Comparison of ENCODE assay signal across 12 cellular contexts in genomic region chr4:75533926-75534325, GRCh38. TPM values are rescaled to one million over a fixed set of nuclear protein-coding genes. Genes with fewer than 3 reads are reported as not detected.
DNase-seq lines count a peak whose midpoint lies in the region; ATAC-seq, FAIRE-seq and TF ChIP-seq lines count a peak whose summit lies in the region.
"Not testable (repeated sequence)": the region's sequence is repeated elsewhere in the genome, so short reads cannot be mapped to it uniquely, and the experiment has no call there.
"Had no signal": no experiment of that assay in that cellular context is flagged by ENCODE, and none has a peak within 500 bp of the region (broad histone marks: within the 10 kb centered on the region; RNA-seq: fewer than 3 reads in every experiment).

No MANE protein-coding gene starts in this region.

- H4K20me1 ChIP-seq in K562 (replicated peaks; ENCODE audit: control insufficient read depth, insufficient read depth, low read length): not testable (repeated sequence)

- H3K27me3 ChIP-seq in K562 (ENCODE audit: control insufficient read depth in 2 of 2, insufficient read depth in 2 of 2, low read length in 2 of 2): not testable (repeated sequence)

- H3K9me3 ChIP-seq in HEK293 (ENCODE audit: control insufficient read depth, insufficient read depth, low read depth, low read length); K562 (replicated peaks; ENCODE audit: control insufficient read depth, insufficient read depth, low read depth, low read length): not testable (repeated sequence)

- H3K36me3 ChIP-seq in HEK293 (ENCODE audit: control insufficient read depth in 2 of 2, insufficient read depth in 1 of 2, low read length in 2 of 2) (peaks cover 0 to 34% of the 10 kb centered on the region in 2 experiments; a peak in 1 of 3 replicates), K562 (ENCODE audit: control insufficient read depth, insufficient read depth, low read length) (peaks cover 25% of the 10 kb centered on the region)

- not testable (repeated sequence) for H3K4me2 ChIP-seq in K562 (ENCODE audit: insufficient read depth, low read length)

- POLR2A ChIA-PET in HEK293 (lab: Yijun Ruan, JAX); K562 (lab: Yijun Ruan, JAX): not testable (repeated sequence)

- not testable (repeated sequence) for H3K79me2 ChIP-seq in K562 (ENCODE audit: control insufficient read depth, insufficient read depth, low read length)

- not testable (repeated sequence) for H3K9me1 ChIP-seq in K562 (ENCODE audit: control insufficient read depth, insufficient read depth, low read length)

- CTCF ChIA-PET in HEK293 (lab: Yijun Ruan, JAX); K562 (lab: Yijun Ruan, JAX; ENCODE audit: low intra/inter-chr PET ratio): not testable (repeated sequence)

- DNase-seq in K562 (ENCODE audit: extremely low read depth in 1 of 4, low spot score in 3 of 4): not testable (repeated sequence)

- in situ Hi-C loops in K562 (cut with MboI): not testable (repeated sequence)

- not testable (repeated sequence) for H2AFZ ChIP-seq in K562 (ENCODE audit: low read depth, low read length)

- not testable (repeated sequence) for BruUV-seq in K562 (replicated peaks; lab: Mats Ljungman, UMichigan)

- not testable (repeated sequence) for H3K27ac ChIP-seq in HEK293 (ENCODE audit: extremely low read depth, low read depth, low read length); K562 (ENCODE audit: extremely low read depth, low read depth, low read length)

- H3K9ac ChIP-seq in K562 (ENCODE audit: insufficient read depth in 1 of 2, low read depth in 2 of 2, low read length in 2 of 2): not testable (repeated sequence)

- intact Hi-C loops in K562 (cut with micrococcal nuclease): not testable (repeated sequence)

- TF ChIP-seq RAD21 in K562 (CRISPR knock-in tag; conservative IDR thresholded peaks at IDR 0.05 in 1 of 2, IDR thresholded peaks at IDR 0.05 in 1 of 2): not testable (repeated sequence)

- TF ChIP-seq POLR2A in K562 (conservative IDR thresholded peaks at IDR 0.05): not testable (repeated sequence)

- FAIRE-seq in K562 (lab: Jason Lieb, UNC): not testable (repeated sequence)

- not testable (repeated sequence) for ATAC-seq in K562

- not testable (repeated sequence) for TF ChIP-seq EP300 in K562 (IDR thresholded peaks at IDR 0.05; ENCODE audit: low read length)

- TF ChIP-seq CTCF in HEK293 (tag by site-specific recombination; IDR thresholded peaks at IDR 0.05); K562 (IDR thresholded peaks at IDR 0.05 in 2 of 3, conservative IDR thresholded peaks at IDR 0.05 in 1 of 3; ENCODE audit: insufficient read depth in 2 of 3, low read depth in 1 of 3, low read length in 3 of 3): not testable (repeated sequence)

- not testable (repeated sequence) for H3K4me3 ChIP-seq in HEK293 (ENCODE audit: low read depth, low read length); K562

- not testable (repeated sequence) for H3K4me1 ChIP-seq in HEK293 (ENCODE audit: control insufficient read depth, insufficient read depth, low read length); K562 (replicated peaks in 1 of 2; ENCODE audit: control insufficient read depth in 2 of 2, insufficient read depth in 2 of 2, low read length in 2 of 2)

TF ChIP-seq in HEK293, 187 proteins besides CTCF, POLR2A, EP300 and RAD21:
- TF ChIP-seq ZNF146 (tag by site-specific recombination; IDR thresholded peaks at IDR 0.05): peak; percentile 78

TF ChIP-seq in K562, 482 proteins besides CTCF, POLR2A, EP300 and RAD21:
- TF ChIP-seq BCOR (IDR thresholded peaks at IDR 0.05) (peak; percentile 55; the same call in 1 of the 2 replicates), KDM1A (IDR thresholded peaks at IDR 0.05) (peak in 1 of 2 experiments; percentile 28; a peak in 1 of 4 replicates), ZNF146 (CRISPR knock-in tag; IDR thresholded peaks at IDR 0.05; ENCODE audit: unreplicated experiment) (peak; percentile 18)

RNA-seq across cellular contexts. Expression of gene THAP6, which starts 19.7 kb away (rescaled TPM):
- total RNA-seq in K562 (2011; cell fraction: chromatin; rRNA removed; ENCODE audit: low replicate concordance): 33.4 and 78.0 TPM in 2 replicates
- 19.3 and 24.9 TPM in 2 replicates for total RNA-seq in K562 (2011; cell fraction: nucleolus; rRNA removed)
- total RNA-seq in K562 (2011; cell fraction: nucleoplasm; rRNA removed): 44.7 and 73.7 TPM in 2 replicates
- total RNA-seq in K562 (2014; rRNA removed) (8.9 and 12.0 TPM in 2 replicates), K562 (2014; rRNA removed; fragmentation: Illumina TruSeq; extraction: Trizol) (17.3 and 20.9 TPM in 2 replicates), K562 (2015; rRNA removed; fragmentation: Illumina TruSeq; extraction: Trizol) (14.6 and 15.4 TPM in 2 replicates), K562 (2021) (13.7 and 15.1 TPM in 2 replicates)
- polyA plus RNA-seq in K562 (2011; rRNA removed) (25.3 and 30.4 TPM in 2 replicates), K562 (2014; fragmentation: Illumina TruSeq; extraction: Trizol) (18.1 and 19.8 TPM in 2 replicates), K562 (2014; fragmentation: Nextera tagmentation; extraction: Ambion mirVana) (10 to 100 TPM; 16.3 to 20.1 TPM), K562 (2014; rRNA removed) (18.0 and 20.7 TPM in 2 replicates)
- polyA plus RNA-seq in K562 (2011; cell fraction: cytosol; rRNA removed): 6.0 and 9.4 TPM in 2 replicates
- 41.4 and 43.1 TPM in 2 replicates for polyA plus RNA-seq in K562 (2011; cell fraction: nucleus; rRNA removed)
- polyA plus RNA-seq in K562 (2012): 7.6 and 16.7 TPM in 2 replicates
- 30.6 and 35.1 TPM in 2 replicates for polyA minus RNA-seq in K562 (2011; rRNA and poly(A)+ RNA removed)
- 7.3 and 9.7 TPM in 2 replicates for polyA minus RNA-seq in K562 (2011; cell fraction: cytosol; rRNA and poly(A)+ RNA removed)
- polyA minus RNA-seq in K562 (2011; cell fraction: nucleus; rRNA and poly(A)+ RNA removed): 31.6 and 48.1 TPM in 2 replicates

RNA-seq across cellular contexts. Expression of gene RCHY1, which starts 19.7 kb away (rescaled TPM):
- total RNA-seq in K562 (2011; cell fraction: chromatin; rRNA removed; ENCODE audit: low replicate concordance): 13.2 and 35.2 TPM in 2 replicates
- 4.5 and 8.4 TPM in 2 replicates for total RNA-seq in K562 (2011; cell fraction: nucleolus; rRNA removed)
- 18.8 and 26.3 TPM in 2 replicates for total RNA-seq in K562 (2011; cell fraction: nucleoplasm; rRNA removed)
- 33.1 and 36.7 TPM in 2 replicates for total RNA-seq in K562 (2014; rRNA removed)
- 41.5 and 45.1 TPM in 2 replicates for total RNA-seq in K562 (2014; rRNA removed; fragmentation: Illumina TruSeq; extraction: Trizol)
- 24.8 and 27.3 TPM in 2 replicates for total RNA-seq in K562 (2015; rRNA removed; fragmentation: Illumina TruSeq; extraction: Trizol)
- total RNA-seq in K562 (2021): 41.6 and 45.9 TPM in 2 replicates
- polyA plus RNA-seq in K562 (2011; rRNA removed): 48.6 and 84.0 TPM in 2 replicates
- 13.8 and 31.0 TPM in 2 replicates for polyA plus RNA-seq in K562 (2011; cell fraction: cytosol; rRNA removed)
- polyA plus RNA-seq in K562 (2011; cell fraction: nucleus; rRNA removed): 20.0 and 29.9 TPM in 2 replicates
- polyA plus RNA-seq in K562 (2012): 39.8 and 104 TPM in 2 replicates
- polyA plus RNA-seq in K562 (2014; fragmentation: Illumina TruSeq; extraction: Trizol): 52.2 and 56.6 TPM in 2 replicates
- 10 to 100 TPM; 71.2 to 85.1 TPM for polyA plus RNA-seq in K562 (2014; fragmentation: Nextera tagmentation; extraction: Ambion mirVana)
- 37.3 and 38.2 TPM in 2 replicates for polyA plus RNA-seq in K562 (2014; rRNA removed)
- 73.0 and 104 TPM in 2 replicates for polyA minus RNA-seq in K562 (2011; rRNA and poly(A)+ RNA removed)
- polyA minus RNA-seq in K562 (2011; cell fraction: cytosol; rRNA and poly(A)+ RNA removed): 21.3 and 24.3 TPM in 2 replicates
- 19.4 and 26.2 TPM in 2 replicates for polyA minus RNA-seq in K562 (2011; cell fraction: nucleus; rRNA and poly(A)+ RNA removed)

RNA-seq across cellular contexts. Expression of gene ODAPH, which starts 21.9 kb away (rescaled TPM):
- total RNA-seq in K562 (2011; cell fraction: chromatin; rRNA removed; ENCODE audit: low replicate concordance): not detected in 2 replicates
- total RNA-seq in K562 (2011; cell fraction: nucleolus; rRNA removed): not detected in 2 replicates
- not detected in 2 replicates for total RNA-seq in K562 (2011; cell fraction: nucleoplasm; rRNA removed)
- total RNA-seq in K562 (2014; rRNA removed) (not detected in 2 replicates), K562 (2014; rRNA removed; fragmentation: Illumina TruSeq; extraction: Trizol) (not detected in 2 replicates), K562 (2015; rRNA removed; fragmentation: Illumina TruSeq; extraction: Trizol) (not detected in 2 replicates), K562 (2021) (not detected in 2 replicates)
- polyA plus RNA-seq in K562 (2011; rRNA removed) (not detected in 2 replicates), K562 (2014; fragmentation: Illumina TruSeq; extraction: Trizol) (not detected in 2 replicates), K562 (2014; fragmentation: Nextera tagmentation; extraction: Ambion mirVana) (not detected), K562 (2014; rRNA removed) (not detected in 2 replicates)
- polyA plus RNA-seq in K562 (2011; cell fraction: cytosol; rRNA removed): 0.03 TPM in 1 of 2 replicates, not detected in the other
- 0.20 TPM in 1 of 2 replicates, not detected in the other for polyA plus RNA-seq in K562 (2011; cell fraction: nucleus; rRNA removed)
- not detected in 2 replicates for polyA plus RNA-seq in K562 (2012)
- not detected in 2 replicates for polyA minus RNA-seq in K562 (2011; rRNA and poly(A)+ RNA removed)
- not detected in 2 replicates for polyA minus RNA-seq in K562 (2011; cell fraction: cytosol; rRNA and poly(A)+ RNA removed)
- polyA minus RNA-seq in K562 (2011; cell fraction: nucleus; rRNA and poly(A)+ RNA removed): not detected in 2 replicates
- total RNA-seq: A172; A673; Caco-2; Calu3; CD4-positive, alpha-beta memory T cell; CD4-positive, CD25-positive, alpha-beta regulatory T cell; CD8-positive, alpha-beta memory T cell had no signal
- polyA plus RNA-seq: AG04450; BJ; CD14-positive monocyte; CD4-positive, alpha-beta memory T cell; CD4-positive, CD25-positive, alpha-beta regulatory T cell had no signal
